Comparison of ENCODE assay signal across 8 cellular contexts in the genomic region with DNA sequence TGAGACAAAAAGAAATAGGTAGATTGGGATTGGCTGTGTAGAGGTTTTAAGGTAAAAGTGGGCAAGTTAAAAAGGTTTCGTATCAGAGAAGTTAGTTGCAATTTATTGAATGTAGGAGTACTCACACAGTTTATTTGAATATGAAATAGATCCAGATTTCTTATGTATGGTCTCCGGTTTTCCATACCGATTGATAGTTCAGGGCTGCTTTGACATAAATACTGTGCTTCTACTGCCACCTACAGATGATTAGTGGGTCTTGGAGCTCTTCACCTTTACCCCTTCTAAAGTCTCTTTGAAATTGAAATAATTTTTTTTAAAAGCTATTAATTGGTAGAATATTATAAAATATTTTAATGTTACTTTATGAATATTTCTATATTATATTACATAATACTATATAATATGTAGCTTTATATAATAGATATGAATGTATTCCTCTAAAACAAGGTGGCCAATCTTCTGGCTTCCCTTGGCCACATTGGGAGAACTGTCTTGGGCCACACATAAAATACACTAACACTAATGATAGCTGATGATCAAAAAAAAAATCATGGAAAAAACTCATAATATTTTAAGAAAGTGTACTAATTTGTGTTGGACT. TPM values are rescaled to one million over a fixed set of nuclear protein-coding genes. Genes with fewer than 3 reads are reported as not detected.
DNase-seq lines count a peak whose midpoint lies in the region; ATAC-seq and TF ChIP-seq lines count a peak whose summit lies in the region.

No MANE protein-coding gene starts in this region.

- H3K9ac ChIP-seq in PC-3 (ENCODE audit: low read length) = no peak overlapping the region

- no peaks in the 10 kb centered on the region; the same call in 1 of the 2 replicates for H3K36me3 ChIP-seq in PC-3 (ENCODE audit: low read depth, low read length)

- no peak overlapping the region for H2AFZ ChIP-seq in PC-3 (ENCODE audit: low read length)

- H3K4me2 ChIP-seq in PC-3 (ENCODE audit: low read length) = no peak overlapping the region

- no peak overlapping the region for H3K27ac ChIP-seq in PC-3 (ENCODE audit: low read length)

- POLR2A ChIA-PET in PC-3 (lab: Charles Lee; ENCODE audit: unreplicated experiment) = interaction anchor here (0.6 kb wide), 2 partner anchors 14 to 81 kb away, joined by 6 read pairs; no protein-coding TSS in a partner anchor

- peak overlapping the region; percentile 86 for H3K27ac Mint-ChIP-seq in memory B cell

- ATAC-seq in HG03432 (IDR thresholded peaks at IDR 0.05; ENCODE audit: unreplicated experiment) (peak; percentile 43), PC-3 (peak; percentile 64; the same call in 1 of the 2 replicates), memory B cell (ENCODE audit: low read depth) (peak; percentile 47), GM21360 (IDR thresholded peaks at IDR 0.05; ENCODE audit: unreplicated experiment) (no peak), GM19463 (IDR thresholded peaks at IDR 0.05; ENCODE audit: unreplicated experiment) (no peak)

- DNase-seq in NCI-H2196 (lab: John Stamatoyannopoulos, UW; ENCODE audit: unreplicated experiment) = peak; percentile 22
- DNase-seq in NCI-H2196 treated with DMSO at 0.1 percent for 48 hours (lab: John Stamatoyannopoulos, UW; ENCODE audit: unreplicated experiment) = no peak
- DNase-seq in PC-3 = peak; percentile 61
- peak; percentile 81 for DNase-seq in choroid plexus epithelial cell (ENCODE audit: low read depth)
- DNase-seq in memory B cell (ENCODE audit: low spot score in 2 of 2) = peak in 1 of 2 donors; percentile 44

- no peaks in the 10 kb centered on the region for H4K20me1 ChIP-seq in PC-3 (ENCODE audit: low read length)

- H3K27me3 Mint-ChIP-seq in memory B cell = no peaks in the 10 kb centered on the region

- TF ChIP-seq CTCF in PC-3 (conservative IDR thresholded peaks at IDR 0.05; ENCODE audit: low read depth, low read length) = peak; percentile 62
- TF ChIP-seq CTCF in choroid plexus epithelial cell (conservative IDR thresholded peaks at IDR 0.05; ENCODE audit: low read depth, low read length) = peak; percentile 65

- peak overlapping the region; percentile 34 for H3K4me3 Mint-ChIP-seq in memory B cell

- intact Hi-C loops in PC-3 (cut with micrococcal nuclease) = loop anchor here (1.0 to 10.0 kb wide), 3 partner anchors 70 to 249 kb away; no protein-coding TSS in a partner anchor

- peaks cover 6% of the 10 kb centered on the region for H3K36me3 Mint-ChIP-seq in memory B cell

- peaks cover 53% of the 10 kb centered on the region for H3K4me1 Mint-ChIP-seq in memory B cell

- CTCF ChIA-PET in PC-3 (lab: Charles Lee) = interaction anchor here (0.6 to 1.4 kb wide), 6 partner anchors 65 to 180 kb away, joined by 3 to 29 read pairs (median 4); a partner anchor contains a TSS

- BruUV-seq in PC-3 (replicated peaks; lab: Mats Ljungman, UMichigan) = no TSS peak

- no peak overlapping the region for H3K4me3 ChIP-seq in PC-3 (ENCODE audit: low read length)
- H3K4me3 ChIP-seq in choroid plexus epithelial cell (ENCODE audit: low read depth, low read length) = no peak overlapping the region

- H3K9me2 ChIP-seq in PC-3 (replicated peaks; ENCODE audit: low read length) = no peaks in the 10 kb centered on the region

- H3K9me3 ChIP-seq in PC-3 (ENCODE audit: low read length) = no peaks in the 10 kb centered on the region

- H3K4me1 ChIP-seq in PC-3 (ENCODE audit: insufficient read depth, low read length) = no peaks in the 10 kb centered on the region

- no peaks in the 10 kb centered on the region for H3F3A ChIP-seq in PC-3 (ENCODE audit: low read length, unreplicated experiment)

- H3K27me3 ChIP-seq in PC-3 (ENCODE audit: low read length) = no peaks in the 10 kb centered on the region

- no peaks in the 10 kb centered on the region for H3K79me2 ChIP-seq in PC-3 (ENCODE audit: low read length)

- no peaks in the 10 kb centered on the region for H3K9me3 Mint-ChIP-seq in memory B cell

RNA-seq across cellular contexts. Expression of a gene that starts 7.7 kb away (rescaled TPM):
- total RNA-seq in PC-3 (2014; rRNA removed) = not detected in 2 replicates

RNA-seq across cellular contexts. Expression of a gene that starts 41.3 kb away (rescaled TPM):
- total RNA-seq in PC-3 (2014; rRNA removed) = not detected in 2 replicates

Comparison
In these comparisons a context has a peak if more than half of its experiments do, and no peak if none do; other contexts are left out.
1. ATAC-seq: peak in HG03432 (single experiment), PC-3 (single experiment) and memory B cell (single experiment); none in GM21360 (single experiment) and GM19463 (single experiment).